ENCODE assay signal across 25 cellular contexts in the genomic region with DNA sequence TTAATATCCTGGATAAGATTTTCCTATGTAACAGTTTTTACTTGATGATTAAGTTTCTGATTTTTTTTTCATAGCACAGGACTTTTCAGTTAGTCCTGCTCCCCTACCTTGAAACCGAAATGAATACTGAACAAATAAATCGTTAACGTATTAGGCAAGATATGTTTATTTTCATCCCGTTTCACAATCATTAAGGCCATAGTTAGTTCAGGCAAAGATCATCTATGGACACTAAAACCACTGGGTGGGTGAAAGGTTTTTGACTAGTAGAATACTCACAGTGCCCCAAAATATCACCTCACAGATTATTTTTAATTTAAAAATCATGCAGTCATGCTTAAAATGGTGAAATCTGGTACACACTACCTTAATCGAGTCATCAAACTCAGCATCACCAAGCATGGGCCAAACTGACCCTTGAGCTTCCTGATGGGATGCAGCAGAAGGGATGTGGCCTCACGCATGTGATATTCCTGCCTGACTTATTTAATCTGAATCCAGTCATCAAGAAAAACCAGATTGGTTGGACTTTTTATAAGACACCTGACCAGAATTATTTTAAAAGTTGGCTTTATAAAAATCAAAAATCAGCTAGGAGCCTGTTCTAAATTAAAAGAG.
DNase-seq lines count a peak whose midpoint lies in the region; ATAC-seq, FAIRE-seq and TF ChIP-seq lines count a peak whose summit lies in the region.
"Had no signal": no experiment of that assay in that cellular context is flagged by ENCODE, and none has a peak within 500 bp of the region (broad histone marks: within the 10 kb centered on the region; RNA-seq: fewer than 3 reads in every experiment).

No MANE protein-coding gene starts in this region.

- TF ChIP-seq CTCF in body of pancreas (IDR thresholded peaks at IDR 0.05) (no peak), right lobe of liver (IDR thresholded peaks at IDR 0.05) (no peak)

- ATAC-seq in body of pancreas (peak; percentile 15), right lobe of liver (peak; percentile 73 to 90 (median 80)), HG02870 (IDR thresholded peaks at IDR 0.05; ENCODE audit: unreplicated experiment) (no peak)
- ATAC-seq: GM23338 had no signal

- H3K27ac ChIP-seq in body of pancreas, result no peak overlapping the region
- H3K27ac ChIP-seq in right lobe of liver, result peak overlapping the region; percentile 37 to 79 (median 75)
- H3K27ac ChIP-seq in caudate nucleus (ENCODE audit: low read depth, low read length), result no peak overlapping the region
- H3K27ac ChIP-seq: C4-2B had no signal

- H3K4me3 ChIP-seq in body of pancreas, result no peak overlapping the region
- H3K4me3 ChIP-seq in right lobe of liver, result no peak overlapping the region
- H3K4me3 ChIP-seq: GM23338 had no signal

- no peaks in the 10 kb centered on the region for H3K9me3 ChIP-seq in body of pancreas
- H3K9me3 ChIP-seq in right lobe of liver, result no peaks in the 10 kb centered on the region

- H3K36me3 ChIP-seq in body of pancreas (replicated peaks in 1 of 2; ENCODE audit: insufficient read depth in 1 of 2, low read depth in 2 of 2), result no peaks in the 10 kb centered on the region
- H3K36me3 ChIP-seq in right lobe of liver, result no peaks in the 10 kb centered on the region

- DNase-seq in H54 (ENCODE audit: insufficient read length, low spot score) (no peak), NOMO-1 treated with DMSO at 0.1 percent for 48 hours (lab: John Stamatoyannopoulos, UW; ENCODE audit: unreplicated experiment) (peak; percentile 53), body of pancreas (no peak), right lobe of liver (peak in 1 of 3 donors; percentile 27), caudate nucleus (lab: John Stamatoyannopoulos, UW) (no peak), HTR-8/SVneo (ENCODE audit: insufficient read length, low spot score) (no peak)
- DNase-seq: AML-193; Calu3; CD8-positive, alpha-beta memory T cell; DMS153; HCEC 1CT; Karpas-422; NCI-H1092; NCI-H1436 treated with DMSO at 0.1 percent for 48 hours; NCI-H1930; NCI-H2227 treated with DMSO at 0.1 percent for 48 hours; NCI-H510A; NCI-H748 treated with DMSO at 0.1 percent for 48 hours; RPMI8226; SHP77 had no signal

- 57 to 64% methylated on average over 6 of the region's 6 CpGs for WGBS in body of pancreas, 2 donors
- WGBS in right lobe of liver (ENCODE audit: insufficient coverage, low coverage, low lambda C conversion rate, missing lambda C conversion rate), result 28% methylated on average over 6 of the region's 6 CpGs

- H3K27me3 ChIP-seq in body of pancreas (no peaks in the 10 kb centered on the region), right lobe of liver (no peaks in the 10 kb centered on the region)

- intact Hi-C loops in body of pancreas (cut with DNase I) (no loop called here), right lobe of liver (cut with DNase I) (no loop called here)

- TF ChIP-seq POLR2A in H54 (IDR thresholded peaks at IDR 0.05; ENCODE audit: low read depth, low read length), result no peak
- no peak for TF ChIP-seq POLR2A in body of pancreas (IDR thresholded peaks at IDR 0.05)
- no peak for TF ChIP-seq POLR2A in right lobe of liver (IDR thresholded peaks at IDR 0.05)

- FAIRE-seq in H54 (lab: Jason Lieb, UNC), result peak; percentile 43
- FAIRE-seq in HTR-8/SVneo (lab: Jason Lieb, UNC), result no peak
- FAIRE-seq: G401.6, GM12892 had no signal

- peaks cover 17% of the 10 kb centered on the region for H3K4me1 ChIP-seq in body of pancreas
- peaks cover 0 to 49% (median 17%) of the 10 kb centered on the region in 4 donors for H3K4me1 ChIP-seq in right lobe of liver

Comparison
In these comparisons a context has a peak if more than half of its experiments do, and no peak if none do; other contexts are left out.
1. H3K27ac ChIP-seq: peak in right lobe of liver (3 of 3); none in body of pancreas (0 of 4) and caudate nucleus (single experiment).